9 cellular contexts compared by ENCODE assay signal in genomic region chr16:56136256-56136655, GRCh38.
"Had no signal": no experiment of that assay in that cellular context is flagged by ENCODE, and none has a peak within 500 bp of the region (broad histone marks: within the 10 kb centered on the region; RNA-seq: fewer than 3 reads in every experiment).

No MANE protein-coding gene starts in this region.

- H3K9me3 ChIP-seq: HAP-1 had no signal

- H2AFZ ChIP-seq: GM23248, GM23338 had no signal

- H3K4me2 ChIP-seq: GM23338 had no signal

- H3K36me3 ChIP-seq: HAP-1 had no signal

- H3K4me1 ChIP-seq: HAP-1 had no signal

- DNase-seq: GM23248, GOT3, H7, H9, HCEC 1CT, HFFc6 had no signal

- H3K4me3 ChIP-seq: GM23248, GM23338, HAP-1 had no signal

- ATAC-seq: GM23338, HCT116 had no signal

- H3K9ac ChIP-seq: GM23248 had no signal

- H3K27ac ChIP-seq: GM23248 had no signal
